In the genomic region with DNA sequence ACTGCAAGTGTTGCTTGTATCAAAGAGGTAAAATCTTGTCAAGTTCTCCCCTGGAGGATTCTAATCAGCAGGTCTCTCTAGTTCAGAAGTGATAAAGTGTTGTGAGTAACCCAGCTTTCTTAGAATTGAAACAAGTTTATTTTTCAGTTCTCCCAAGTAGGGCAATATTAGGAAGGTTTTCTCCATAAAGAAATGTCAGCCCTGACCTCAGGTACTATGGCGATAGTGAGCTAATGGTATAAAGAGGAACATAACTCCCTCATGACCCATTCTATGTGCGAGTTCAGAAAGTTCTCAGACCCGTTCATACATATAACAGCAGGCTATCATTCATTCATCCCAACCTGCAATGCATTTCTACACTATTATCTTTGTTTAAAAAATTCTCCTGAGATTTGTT, we compare ENCODE assay signal across 23 cellular contexts.
"Had no signal": no experiment of that assay in that cellular context is flagged by ENCODE, and none has a peak within 500 bp of the region (broad histone marks: within the 10 kb centered on the region; RNA-seq: fewer than 3 reads in every experiment).

No MANE protein-coding gene starts in this region.

- H3K27ac Mint-ChIP-seq: stimulated activated effector memory CD8-positive, alpha-beta T cell treated with anti-CD3 and anti-CD28 coated beads, Interleukin-12 subunit alpha, Interleukin-12 subunit beta, amount 100 ng/mL, for 72 hours; stimulated activated memory B cell treated with anti-CD40 and anti-IgM and Interleukin-4, amounts not matched to agents 10 μg/mL and 1 μg/mL and 100 μg/mL, for 72 hours; stimulated activated naive CD8-positive, alpha-beta T cell treated with anti-CD3 and anti-CD28 coated beads, Interleukin-15, amount 100 ng/mL, for 72 hours; stimulated activated naive CD8-positive, alpha-beta T cell treated with anti-CD3 and anti-CD28 coated beads, Interleukin-15, Interleukin-2, amounts not matched to agents 100 ng/mL and 50 ng/mL, for 24 hours; type B pancreatic cell had no signal

- H3K4me3 Mint-ChIP-seq: stimulated activated effector memory CD8-positive, alpha-beta T cell treated with anti-CD3 and anti-CD28 coated beads, Interleukin-12 subunit alpha, Interleukin-12 subunit beta, amount 100 ng/mL, for 72 hours; stimulated activated memory B cell treated with anti-CD40 and anti-IgM and Interleukin-4, amounts not matched to agents 10 μg/mL and 1 μg/mL and 100 μg/mL, for 72 hours; stimulated activated naive CD8-positive, alpha-beta T cell treated with anti-CD3 and anti-CD28 coated beads, Interleukin-15, amount 100 ng/mL, for 72 hours; stimulated activated naive CD8-positive, alpha-beta T cell treated with anti-CD3 and anti-CD28 coated beads, Interleukin-15, Interleukin-2, amounts not matched to agents 100 ng/mL and 50 ng/mL, for 24 hours; type B pancreatic cell had no signal

- H3K4me1 Mint-ChIP-seq: stimulated activated effector memory CD8-positive, alpha-beta T cell treated with anti-CD3 and anti-CD28 coated beads, Interleukin-12 subunit alpha, Interleukin-12 subunit beta, amount 100 ng/mL, for 72 hours; stimulated activated memory B cell treated with anti-CD40 and anti-IgM and Interleukin-4, amounts not matched to agents 10 μg/mL and 1 μg/mL and 100 μg/mL, for 72 hours; stimulated activated naive CD8-positive, alpha-beta T cell treated with anti-CD3 and anti-CD28 coated beads, Interleukin-15, amount 100 ng/mL, for 72 hours had no signal

- ATAC-seq: stimulated activated effector memory CD8-positive, alpha-beta T cell treated with anti-CD3 and anti-CD28 coated beads, Interleukin-12 subunit alpha, Interleukin-12 subunit beta, amount 100 ng/mL, for 72 hours; stimulated activated memory B cell treated with anti-CD40 and anti-IgM and Interleukin-4, amounts not matched to agents 10 μg/mL and 1 μg/mL and 100 μg/mL, for 72 hours; stimulated activated naive CD8-positive, alpha-beta T cell treated with anti-CD3 and anti-CD28 coated beads, Interleukin-15, amount 100 ng/mL, for 72 hours; stimulated activated naive CD8-positive, alpha-beta T cell treated with anti-CD3 and anti-CD28 coated beads, Interleukin-15, Interleukin-2, amounts not matched to agents 100 U/mL and 50 U/mL, for 24 hours; upper lobe of right lung had no signal

- DNase-seq: stimulated activated CD4-positive, alpha-beta T cell treated with anti-CD3 and anti-CD28 coated beads, Interleukin-2, amount 100 ng/mL, for 48 hours; stimulated activated CD4-positive, alpha-beta T cell treated with anti-CD3 and anti-CD28 coated beads, Interleukin-4, amount 100 ng/mL, for 1 hour; stimulated activated CD4-positive, alpha-beta T cell treated with anti-CD3 and anti-CD28 coated beads, Interleukin-4, amount 100 ng/mL, for 24 hours; stimulated activated CD4-positive, alpha-beta T cell treated with anti-CD3 and anti-CD28 coated beads, Interleukin-4, amount 100 ng/mL, for 4 hours; stimulated activated CD8-positive, alpha-beta memory T cell treated with anti-CD3 and anti-CD28 coated beads, Interleukin-4, amount 100 ng/mL, for 48 hours; stimulated activated naive CD4-positive, alpha-beta T cell; stimulated activated naive CD4-positive, alpha-beta T cell treated with Interleukin-2 at 50 U/mL for 16 hours; stimulated activated naive CD8-positive, alpha-beta T cell treated with anti-CD3 and anti-CD28 coated beads, Interleukin-15, amount 100 ng/mL, for 72 hours; stimulated activated naive CD8-positive, alpha-beta T cell treated with anti-CD3 and anti-CD28 coated beads, Interleukin-15, Interleukin-2, amounts not matched to agents 100 U/mL and 50 U/mL, for 24 hours; stomach; substantia nigra; testis; thyroid gland; tibial artery; transverse colon; trophoblast cell; upper lobe of left lung; upper lobe of right lung; uterus had no signal

- H3K27me3 Mint-ChIP-seq: stimulated activated naive CD8-positive, alpha-beta T cell treated with anti-CD3 and anti-CD28 coated beads, Interleukin-15, amount 100 ng/mL, for 72 hours; stimulated activated naive CD8-positive, alpha-beta T cell treated with anti-CD3 and anti-CD28 coated beads, Interleukin-15, Interleukin-2, amounts not matched to agents 100 ng/mL and 50 ng/mL, for 24 hours had no signal

- H3K36me3 Mint-ChIP-seq: stimulated activated effector memory CD8-positive, alpha-beta T cell treated with anti-CD3 and anti-CD28 coated beads, Interleukin-12 subunit alpha, Interleukin-12 subunit beta, amount 100 ng/mL, for 72 hours; type B pancreatic cell had no signal
